In genomic region chr17:61245706-61246135, GRCh38 we compare ENCODE assay signal across 18 cellular contexts.
DNase-seq lines count a peak whose midpoint lies in the region; ATAC-seq, FAIRE-seq and TF ChIP-seq lines count a peak whose summit lies in the region.
"Had no signal": no experiment of that assay in that cellular context is flagged by ENCODE, and none has a peak within 500 bp of the region (broad histone marks: within the 10 kb centered on the region; RNA-seq: fewer than 3 reads in every experiment).

No MANE protein-coding gene starts in this region.

- H3K36me3 ChIP-seq in HUES48 (ENCODE audit: control insufficient read depth, insufficient read depth, low read length): no peaks in the 10 kb centered on the region
- no peaks in the 10 kb centered on the region for H3K36me3 ChIP-seq in lower lobe of right lung
- H3K36me3 ChIP-seq: SJCRH30 had no signal

- ATAC-seq in lower lobe of right lung: no peak

- FAIRE-seq in GM19239 (lab: Jason Lieb, UNC): no peak
- FAIRE-seq: GM12891, GM18507, H54 had no signal

- H3K27ac ChIP-seq in HUES48 (ENCODE audit: low read depth, low read length) (peak overlapping the region; percentile 87), lower lobe of right lung (no peak overlapping the region)

- DNase-seq in NCI-H345 treated with DMSO at 0.1 percent for 48 hours (lab: John Stamatoyannopoulos, UW; ENCODE audit: unreplicated experiment) (peak; percentile 90), iPS DF 4.7 (ENCODE audit: extremely low read depth, low spot score) (peak; percentile 75), COR-L47 (lab: John Stamatoyannopoulos, UW) (no peak), GM19238 (ENCODE audit: insufficient read length, low spot score) (no peak), GM19239 (ENCODE audit: insufficient read length, low spot score) (no peak), lower lobe of right lung (no peak)
- DNase-seq: Caco-2, NCI-H1417 treated with DMSO at 0.1 percent for 48 hours, NCI-H2081, NCI-H226, NCI-H526 treated with DMSO at 0.1 percent for 48 hours, RPMI8226, SJCRH30, T-helper 2 cell had no signal

- no peak for TF ChIP-seq CTCF in lower lobe of right lung (IDR thresholded peaks at IDR 0.05)

- no peak overlapping the region for H3K4me3 ChIP-seq in HUES48 (ENCODE audit: low read depth, low read length)
- H3K4me3 ChIP-seq in lower lobe of right lung: no peak overlapping the region
- H3K4me3 ChIP-seq: SJCRH30 had no signal

- H3K27me3 ChIP-seq in HUES48 (ENCODE audit: control insufficient read depth, insufficient read depth, low read length) (no peaks in the 10 kb centered on the region), lower lobe of right lung (ENCODE audit: low read depth) (no peaks in the 10 kb centered on the region)
- H3K27me3 ChIP-seq: SJCRH30 had no signal

- H3K9ac ChIP-seq in HUES48 (ENCODE audit: low read depth, low read length): no peak overlapping the region

- H3K9me3 ChIP-seq in HUES48 (ENCODE audit: control insufficient read depth, insufficient read depth, low read length) (no peaks in the 10 kb centered on the region), lower lobe of right lung (no peaks in the 10 kb centered on the region)
- H3K9me3 ChIP-seq: Caco-2, SJCRH30 had no signal

- H3K4me1 ChIP-seq in HUES48 (ENCODE audit: control insufficient read depth, insufficient read depth, low read length) (peaks cover 25% of the 10 kb centered on the region), lower lobe of right lung (peaks cover 25% of the 10 kb centered on the region)

- intact Hi-C loops in lower lobe of right lung (cut with DNase I): no loop called here

Comparison
In these comparisons a context has a peak if more than half of its experiments do, and no peak if none do; other contexts are left out.
1. DNase-seq: peak in NCI-H345 treated with DMSO at 0.1 percent for 48 hours (single experiment) and iPS DF 4.7 (single experiment); none in COR-L47 (single experiment), GM19238 (single experiment), GM19239 (single experiment) and lower lobe of right lung (single experiment).